ENCODE assay signal across 15 cellular contexts in genomic region chr5:34053571-34054271, GRCh38. TPM values are rescaled to one million over a fixed set of nuclear protein-coding genes. Genes with fewer than 3 reads are reported as not detected.
DNase-seq lines count a peak whose midpoint lies in the region; ATAC-seq, FAIRE-seq and TF ChIP-seq lines count a peak whose summit lies in the region.
"Had no signal": no experiment of that assay in that cellular context is flagged by ENCODE, and none has a peak within 500 bp of the region (broad histone marks: within the 10 kb centered on the region; RNA-seq: fewer than 3 reads in every experiment).

No MANE protein-coding gene starts in this region.

- no peaks in the 10 kb centered on the region for H3K79me2 ChIP-seq in astrocyte (ENCODE audit: insufficient read depth, low read length)

- peak in 3 of 4 donors; percentile 42 to 44 (median 44) for ATAC-seq in psoas muscle
- no peak for ATAC-seq in HG03378 (IDR thresholded peaks at IDR 0.05; ENCODE audit: unreplicated experiment)
- ATAC-seq in HG03354 (IDR thresholded peaks at IDR 0.05; ENCODE audit: poor library complexity, severe bottlenecking, unreplicated experiment) = no peak
- no peak for ATAC-seq in GM21390 (IDR thresholded peaks at IDR 0.05; ENCODE audit: unreplicated experiment)
- ATAC-seq: gastrocnemius medialis, lower lobe of right lung had no signal

- H3K4me1 Mint-ChIP-seq in astrocyte (ENCODE audit: low read depth, unreplicated experiment) = peaks cover 16% of the 10 kb centered on the region

- no peaks in the 10 kb centered on the region for H4K20me1 ChIP-seq in astrocyte (ENCODE audit: insufficient read depth, low read length)

- intact Hi-C loops in left ventricle myocardium inferior (cut with micrococcal nuclease) (no loop called here), psoas muscle (cut with DNase I) (no loop called here)

- peaks cover 15% of the 10 kb centered on the region for H3K4me1 ChIP-seq in astrocyte (ENCODE audit: insufficient read depth, low read length)
- peaks cover 28% of the 10 kb centered on the region for H3K4me1 ChIP-seq in left ventricle myocardium inferior
- H3K4me1 ChIP-seq in psoas muscle = peaks cover 15% of the 10 kb centered on the region

- H2AFZ ChIP-seq in astrocyte (ENCODE audit: low read depth, low read length) = no peak overlapping the region

- H3K4me2 ChIP-seq in astrocyte (ENCODE audit: low read length) = peak overlapping the region; percentile 62

- peak; percentile 28 for FAIRE-seq in HTR-8/SVneo (lab: Jason Lieb, UNC)
- FAIRE-seq in astrocyte (lab: Jason Lieb, UNC) = peak; percentile 5
- FAIRE-seq: endometrium had no signal

- no peak overlapping the region for H3K4me3 Mint-ChIP-seq in astrocyte (ENCODE audit: unreplicated experiment)

- H3K27ac Mint-ChIP-seq in astrocyte (ENCODE audit: unreplicated experiment) = no peak overlapping the region

- H3K27me3 Mint-ChIP-seq in astrocyte (ENCODE audit: low read depth, unreplicated experiment) = no peaks in the 10 kb centered on the region

- 36 to 45% (median 38%) methylated on average over 4 of the region's 4 CpGs for WGBS in psoas muscle, 3 donors

- H3K9me3 ChIP-seq in astrocyte (ENCODE audit: insufficient read depth, low read depth, low read length) (no peaks in the 10 kb centered on the region), left ventricle myocardium inferior (replicated peaks) (no peaks in the 10 kb centered on the region), psoas muscle (no peaks in the 10 kb centered on the region)
- H3K9me3 ChIP-seq: gastrocnemius medialis, lower lobe of right lung had no signal

- no peaks in the 10 kb centered on the region for H3K36me3 ChIP-seq in astrocyte (ENCODE audit: insufficient read depth, low read length)
- H3K36me3 ChIP-seq in left ventricle myocardium inferior = peaks cover 6% of the 10 kb centered on the region
- H3K36me3 ChIP-seq in psoas muscle (ENCODE audit: insufficient read depth in 1 of 2, low read depth in 1 of 2) = peaks cover 0 to 7% of the 10 kb centered on the region in 2 donors
- H3K36me3 ChIP-seq: gastrocnemius medialis, lower lobe of right lung had no signal

- H3K27ac ChIP-seq in astrocyte (ENCODE audit: low read depth, low read length) = peak overlapping the region; percentile 29
- H3K27ac ChIP-seq in left ventricle myocardium inferior (replicated peaks) = peak overlapping the region; percentile 51
- no peak overlapping the region for H3K27ac ChIP-seq in psoas muscle
- H3K27ac ChIP-seq: gastrocnemius medialis, lower lobe of right lung had no signal

- peaks cover 3% of the 10 kb centered on the region for H3K36me3 Mint-ChIP-seq in astrocyte (ENCODE audit: low read depth, unreplicated experiment)

- no peak overlapping the region for H3K4me3 ChIP-seq in astrocyte (ENCODE audit: insufficient read depth, low read depth, low read length)
- no peak overlapping the region for H3K4me3 ChIP-seq in left ventricle myocardium inferior
- H3K4me3 ChIP-seq in psoas muscle = no peak overlapping the region
- H3K4me3 ChIP-seq: gastrocnemius medialis, lower lobe of right lung had no signal

- TF ChIP-seq CTCF in astrocyte (IDR thresholded peaks at IDR 0.05; ENCODE audit: insufficient read depth, low read depth, low read length) (no peak), left ventricle myocardium inferior (IDR thresholded peaks at IDR 0.05; ENCODE audit: borderline replicate concordance) (no peak), psoas muscle (IDR thresholded peaks at IDR 0.05) (no peak)

- H3K27me3 ChIP-seq in astrocyte (ENCODE audit: insufficient read depth, low read length) (no peaks in the 10 kb centered on the region), left ventricle myocardium inferior (ENCODE audit: low read depth) (no peaks in the 10 kb centered on the region), psoas muscle (ENCODE audit: insufficient read depth in 3 of 3, low read length in 2 of 3) (no peaks in the 10 kb centered on the region)
- H3K27me3 ChIP-seq: gastrocnemius medialis had no signal

- no peak overlapping the region for H3K9ac ChIP-seq in astrocyte (ENCODE audit: low read length)

- DNase-seq in HTR-8/SVneo (ENCODE audit: insufficient read length, low spot score) (no peak), astrocyte (ENCODE audit: low read depth) (no peak), left ventricle myocardium inferior (no peak), psoas muscle (no peak), EL (no peak)
- DNase-seq: activated gamma-delta T cell treated with Interleukin-2 at 50 U/mL for 16 hours, gastrocnemius medialis, lower lobe of right lung, NCI-H1930, NCI-H510A treated with DMSO at 0.1 percent for 48 hours, T-helper 9 cell had no signal

- no peaks in the 10 kb centered on the region for H3K9me3 Mint-ChIP-seq in astrocyte (ENCODE audit: unreplicated experiment)

RNA-seq across cellular contexts. Expression of gene C1QTNF3, which starts 10.7 kb away (rescaled TPM):
- total RNA-seq in astrocyte = 0.58 and 0.95 TPM in 2 replicates
- 0.49 TPM for total RNA-seq in left ventricle myocardium inferior
- total RNA-seq in psoas muscle = 1 to 10 TPM in 2 of 4 donors, under 1 TPM in 1, not detected in 1; 0.62 to 5.9 (median 1.6) TPM
- under 1 TPM; 0.31 to 0.49 (median 0.38) TPM for polyA plus RNA-seq in psoas muscle

RNA-seq across cellular contexts. Expression of gene AMACR, which starts 45.9 kb away (rescaled TPM):
- total RNA-seq in astrocyte (11.5 and 13.4 TPM in 2 replicates), left ventricle myocardium inferior (6.1 TPM), psoas muscle (10 to 100 TPM in 1 of 4 donors, 1 to 10 TPM in 3; 5.1 to 14.4 (median 7.4) TPM)
- polyA plus RNA-seq in psoas muscle = 1 to 10 TPM; 1.5 to 7.6 (median 4.1) TPM

Comparison
In these comparisons a context has a peak if more than half of its experiments do, and no peak if none do; other contexts are left out.
1. ATAC-seq: peak in psoas muscle (3 of 4); none in HG03378 (single experiment), HG03354 (single experiment) and GM21390 (single experiment).